Comparison of ENCODE assay signal across 8 cellular contexts in the genomic region with DNA sequence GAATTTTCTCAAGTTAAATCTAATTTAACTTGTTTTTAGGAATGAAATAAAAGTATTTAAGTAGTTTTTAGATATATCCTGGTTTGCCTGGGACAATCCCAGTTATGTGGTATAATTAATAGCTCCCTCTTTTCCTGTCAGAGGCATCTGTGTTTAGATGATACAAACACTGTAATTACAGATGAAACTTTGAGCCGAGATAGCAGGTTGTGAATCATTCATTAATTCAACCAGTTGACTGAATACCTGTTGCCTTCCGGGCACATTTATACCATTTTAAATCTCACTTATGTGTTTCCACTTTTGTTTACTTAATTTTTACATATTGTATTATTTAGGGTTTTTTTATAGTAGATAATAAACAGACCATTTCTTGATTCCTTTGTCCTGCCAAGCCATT.
"Had no signal": no experiment of that assay in that cellular context is flagged by ENCODE, and none has a peak within 500 bp of the region (broad histone marks: within the 10 kb centered on the region; RNA-seq: fewer than 3 reads in every experiment).

No MANE protein-coding gene starts in this region.

- DNase-seq: GDM1, GF-D8 had no signal

- FAIRE-seq: G401.6, GM12878, GM12891, GM12892, GM18507, GM19239 had no signal

- H3K4me3 ChIP-seq: GM12878 had no signal

- ATAC-seq: GM12878 had no signal
